12 cellular contexts compared by ENCODE assay signal in the genomic region with DNA sequence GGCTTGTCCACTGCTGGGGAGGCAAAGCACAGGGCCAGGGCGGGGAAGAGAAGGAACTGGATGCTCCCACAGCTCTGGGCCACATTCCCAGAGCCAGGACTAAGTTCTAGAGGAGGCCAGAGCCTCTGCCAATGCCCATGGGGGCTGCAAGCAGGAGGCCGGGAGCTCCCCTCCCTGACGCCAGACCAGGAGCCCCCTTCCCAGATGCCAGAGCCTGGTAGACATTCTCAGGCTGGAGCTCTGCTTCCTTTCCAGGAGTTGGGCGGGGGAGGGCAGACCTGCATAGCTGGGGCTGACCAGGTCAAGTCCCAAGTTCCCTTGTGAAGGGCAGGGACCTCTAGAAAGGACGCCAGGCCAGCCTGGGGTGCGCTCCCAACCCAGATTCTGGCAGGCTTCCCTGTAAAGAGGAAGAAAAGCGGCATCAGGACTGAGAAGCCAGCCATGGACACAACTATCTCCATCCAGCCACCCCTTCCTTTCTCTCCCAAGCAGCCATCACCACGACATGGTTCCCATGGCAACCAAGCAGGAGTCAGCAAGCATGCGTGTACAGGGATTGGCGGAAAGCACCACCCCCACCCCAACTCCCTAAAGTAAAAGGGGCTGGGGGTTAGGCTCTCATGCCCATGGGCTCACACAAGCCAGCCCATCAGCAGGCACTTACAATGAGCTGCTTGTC. TPM values are rescaled to one million over a fixed set of nuclear protein-coding genes. Genes with fewer than 3 reads are reported as not detected.
A peak's percentile ranks its signal among the peaks of the same experiment; 100 is the strongest.
DNase-seq lines count a peak whose midpoint lies in the region; ATAC-seq and TF ChIP-seq lines count a peak whose summit lies in the region.
"Had no signal": no experiment of that assay in that cellular context is flagged by ENCODE, and none has a peak within 500 bp of the region (broad histone marks: within the 10 kb centered on the region; RNA-seq: fewer than 3 reads in every experiment).

No MANE protein-coding gene starts in this region.

- peak; percentile 77 for DNase-seq in Ammon's horn (ENCODE audit: low spot score)
- DNase-seq in CD8-positive, alpha-beta T cell = no peak
- peak in 46 of 58 donors; percentile 27 to 86 (median 62) for DNase-seq in anterior cingulate cortex (lab: John Stamatoyannopoulos, UW)
- peak; percentile 79 for DNase-seq in medulla oblongata (ENCODE audit: extremely low spot score)
- DNase-seq in middle frontal gyrus (ENCODE audit: extremely low spot score, low spot score) = no peak
- DNase-seq in NCI-H2171 (lab: John Stamatoyannopoulos, UW) = no peak
- no peak for DNase-seq in NCI-H526 treated with DMSO at 0.1 percent for 48 hours (lab: John Stamatoyannopoulos, UW)
- DNase-seq: activated T-cell treated with anti-CD3 and anti-CD28 coated beads, Interleukin-2, amount 50 U/mL, for 72 hours; NCI-H1048; stomach had no signal

- H3K4me1 Mint-ChIP-seq in CD8-positive, alpha-beta T cell (ENCODE audit: low read depth) = peaks cover 61% of the 10 kb centered on the region

- no peak overlapping the region for H3K4me3 Mint-ChIP-seq in CD8-positive, alpha-beta T cell
- H3K4me3 Mint-ChIP-seq: activated T-cell treated with anti-CD3 and anti-CD28 coated beads, Interleukin-2, amount 50 U/mL, for 72 hours had no signal

- POLR2A ChIA-PET in CD8-positive, alpha-beta T cell (lab: Charles Lee) = interaction anchor here (0.8 to 1.4 kb wide), 2 partner anchors 10 to 16 kb away, joined by 3 read pairs; no protein-coding TSS in a partner anchor

- TF ChIP-seq CTCF in CD8-positive, alpha-beta T cell (IDR thresholded peaks at IDR 0.05) = no peak

- H3K27ac ChIP-seq in CD8-positive, alpha-beta T cell (ENCODE audit: low read depth, low read length) = no peak overlapping the region
- H3K27ac ChIP-seq: stomach, VCaP had no signal

- H3K9me3 Mint-ChIP-seq in CD8-positive, alpha-beta T cell = no peaks in the 10 kb centered on the region
- H3K9me3 Mint-ChIP-seq: activated T-cell treated with anti-CD3 and anti-CD28 coated beads, Interleukin-2, amount 50 U/mL, for 72 hours had no signal

- H3K27me3 ChIP-seq in CD8-positive, alpha-beta T cell (ENCODE audit: insufficient read depth, low read length) = no peaks in the 10 kb centered on the region

- no peak overlapping the region for H3K4me3 ChIP-seq in CD8-positive, alpha-beta T cell (ENCODE audit: low read depth, low read length)
- H3K4me3 ChIP-seq: stomach had no signal

- peaks cover 34% of the 10 kb centered on the region for H3K36me3 Mint-ChIP-seq in CD8-positive, alpha-beta T cell

- H3K36me3 ChIP-seq in CD8-positive, alpha-beta T cell (ENCODE audit: insufficient read depth, low read length) = peaks cover 12% of the 10 kb centered on the region

- no peak for ATAC-seq in CD8-positive, alpha-beta T cell
- ATAC-seq in GM19035 (IDR thresholded peaks at IDR 0.05; ENCODE audit: unreplicated experiment) = no peak
- ATAC-seq: activated T-cell treated with anti-CD3 and anti-CD28 coated beads, Interleukin-2, amount 50 U/mL, for 72 hours had no signal

- no peaks in the 10 kb centered on the region for H3K9me3 ChIP-seq in CD8-positive, alpha-beta T cell (ENCODE audit: low read length)
- H3K9me3 ChIP-seq: stomach had no signal

- peaks cover 57% of the 10 kb centered on the region for H3K4me1 ChIP-seq in CD8-positive, alpha-beta T cell (ENCODE audit: insufficient read depth, low read length)

- intact Hi-C loops in CD8-positive, alpha-beta T cell (cut with DNase I, micrococcal nuclease) = no loop called here

- CTCF ChIA-PET in CD8-positive, alpha-beta T cell (lab: Charles Lee) = interaction anchor here (0.9 to 1.9 kb wide), 5 partner anchors 10 to 38 kb away, joined by 4 to 8 read pairs (median 5); no protein-coding TSS in a partner anchor

- H3K27me3 Mint-ChIP-seq in CD8-positive, alpha-beta T cell (ENCODE audit: low read depth) = no peaks in the 10 kb centered on the region

- H3K27ac Mint-ChIP-seq in CD8-positive, alpha-beta T cell = peak overlapping the region; percentile 74
- H3K27ac Mint-ChIP-seq: activated T-cell treated with anti-CD3 and anti-CD28 coated beads, Interleukin-2, amount 50 U/mL, for 72 hours had no signal

RNA-seq across cellular contexts. Expression of a gene that starts 13.4 kb away (rescaled TPM):
- 10 to 100 TPM; 62.2 to 63.5 TPM for total RNA-seq in CD8-positive, alpha-beta T cell

Comparison
In these comparisons a context has a peak if more than half of its experiments do, and no peak if none do; other contexts are left out.
1. DNase-seq: peak in Ammon's horn (single experiment), anterior cingulate cortex (46 of 58) and medulla oblongata (single experiment); none in CD8-positive, alpha-beta T cell (0 of 7), middle frontal gyrus (single experiment), NCI-H2171 (single experiment) and NCI-H526 treated with DMSO at 0.1 percent for 48 hours (single experiment).